In genomic region chr12:75975692-75976091, GRCh38 we compare ENCODE assay signal across 13 cellular contexts. TPM values are rescaled to one million over a fixed set of nuclear protein-coding genes. Genes with fewer than 3 reads are reported as not detected.
DNase-seq lines count a peak whose midpoint lies in the region; ATAC-seq, FAIRE-seq and TF ChIP-seq lines count a peak whose summit lies in the region.
"Had no signal": no experiment of that assay in that cellular context is flagged by ENCODE, and none has a peak within 500 bp of the region (broad histone marks: within the 10 kb centered on the region; RNA-seq: fewer than 3 reads in every experiment).

No MANE protein-coding gene starts in this region.

- FAIRE-seq in K562 (lab: Jason Lieb, UNC): no peak
- FAIRE-seq: H54 had no signal

- H3K27ac Mint-ChIP-seq in activated naive CD8-positive, alpha-beta T cell: peak overlapping the region; percentile 76
- no peak overlapping the region for H3K27ac Mint-ChIP-seq in activated naive CD8-positive, alpha-beta T cell treated with anti-CD3 and anti-CD28 coated beads, Interleukin-2, amount 50 U/mL, for 24 hours

- no peak overlapping the region for H3K4me2 ChIP-seq in K562 (ENCODE audit: insufficient read depth, low read length)
- H3K4me2 ChIP-seq: BLaER1 had no signal

- no peak overlapping the region for H2AFZ ChIP-seq in K562 (ENCODE audit: low read depth, low read length)

- H3K9me3 ChIP-seq in K562 (replicated peaks; ENCODE audit: control insufficient read depth, insufficient read depth, low read depth, low read length): no peaks in the 10 kb centered on the region
- no peaks in the 10 kb centered on the region for H3K9me3 ChIP-seq in SJCRH30 (replicated peaks)
- H3K9me3 ChIP-seq: BLaER1, mucosa of descending colon had no signal

- H3K4me1 ChIP-seq in K562 (replicated peaks in 1 of 2; ENCODE audit: control insufficient read depth in 2 of 2, insufficient read depth in 2 of 2, low read length in 2 of 2): peaks cover 0 to 13% of the 10 kb centered on the region in 2 experiments; a peak in 3 of 5 replicates
- peaks cover 22% of the 10 kb centered on the region for H3K4me1 ChIP-seq in SJCRH30

- WGBS in K562 (ENCODE audit: insufficient coverage, low coverage, missing lambda C conversion rate): 63% methylated on average over 2 of the region's 2 CpGs

- H4K20me1 ChIP-seq in K562 (replicated peaks; ENCODE audit: control insufficient read depth, insufficient read depth, low read length): no peaks in the 10 kb centered on the region
- H4K20me1 ChIP-seq: BLaER1 had no signal

- no peak for TF ChIP-seq CTCF in K562 (IDR thresholded peaks at IDR 0.05 in 2 of 3, conservative IDR thresholded peaks at IDR 0.05 in 1 of 3; ENCODE audit: insufficient read depth in 2 of 3, low read depth in 1 of 3, low read length in 3 of 3)

- no peak for DNase-seq in activated naive CD8-positive, alpha-beta T cell treated with anti-CD3 and anti-CD28 coated beads, Interleukin-2, amount 50 U/mL, for 24 hours
- peak; percentile 41 for DNase-seq in NCI-H69 (lab: John Stamatoyannopoulos, UW)
- DNase-seq in K562 (ENCODE audit: extremely low read depth in 1 of 4, low spot score in 3 of 4): no peak
- DNase-seq in NCI-H82 treated with DMSO at 0.1 percent for 48 hours (lab: John Stamatoyannopoulos, UW; ENCODE audit: unreplicated experiment): no peak
- DNase-seq in SJCRH30: no peak
- DNase-seq: mucosa of descending colon; stimulated activated CD4-positive, alpha-beta T cell treated with anti-CD3 and anti-CD28 coated beads, Interleukin-2, amount 100 ng/mL, for 48 hours; stimulated activated naive CD4-positive, alpha-beta T cell treated with Interleukin-2 at 50 U/mL for 16 hours had no signal

- H3K36me3 ChIP-seq in K562 (ENCODE audit: control insufficient read depth, insufficient read depth, low read length): no peaks in the 10 kb centered on the region
- H3K36me3 ChIP-seq in SJCRH30: no peaks in the 10 kb centered on the region
- H3K36me3 ChIP-seq: BLaER1 had no signal

- POLR2A ChIA-PET in K562 (lab: Yijun Ruan, JAX): interaction anchor here (1.0 kb wide), 1 partner anchor 25 kb away, joined by 3 read pairs; no protein-coding TSS in a partner anchor

- H3K36me3 Mint-ChIP-seq in activated naive CD8-positive, alpha-beta T cell: peaks cover 2% of the 10 kb centered on the region
- peaks cover 16% of the 10 kb centered on the region for H3K36me3 Mint-ChIP-seq in activated naive CD8-positive, alpha-beta T cell treated with anti-CD3 and anti-CD28 coated beads, Interleukin-2, amount 50 U/mL, for 24 hours (ENCODE audit: low read depth)

- TF ChIP-seq EP300 in K562 (IDR thresholded peaks at IDR 0.05; ENCODE audit: low read length): no peak

- peaks cover 5% of the 10 kb centered on the region for H3K9me3 Mint-ChIP-seq in activated naive CD8-positive, alpha-beta T cell (ENCODE audit: low read depth)
- H3K9me3 Mint-ChIP-seq in activated naive CD8-positive, alpha-beta T cell treated with anti-CD3 and anti-CD28 coated beads, Interleukin-2, amount 50 U/mL, for 24 hours: peaks cover 23% of the 10 kb centered on the region

- in situ Hi-C loops in K562 (cut with MboI): no loop called here

- H3K4me3 ChIP-seq in K562 (no peak overlapping the region), SJCRH30 (no peak overlapping the region)
- H3K4me3 ChIP-seq: BLaER1, mucosa of descending colon had no signal

- no peak overlapping the region for H3K4me3 Mint-ChIP-seq in activated naive CD8-positive, alpha-beta T cell
- H3K4me3 Mint-ChIP-seq in activated naive CD8-positive, alpha-beta T cell treated with anti-CD3 and anti-CD28 coated beads, Interleukin-2, amount 50 U/mL, for 24 hours: no peak overlapping the region

- H3K9me1 ChIP-seq in K562 (ENCODE audit: control insufficient read depth, insufficient read depth, low read length): no peaks in the 10 kb centered on the region

- H3K9ac ChIP-seq in K562 (ENCODE audit: insufficient read depth in 1 of 2, low read depth in 2 of 2, low read length in 2 of 2): no peak overlapping the region
- H3K9ac ChIP-seq: BLaER1 had no signal

- no peak for TF ChIP-seq POLR2A in K562 (conservative IDR thresholded peaks at IDR 0.05)

- H3K27me3 ChIP-seq in K562 (ENCODE audit: control insufficient read depth in 2 of 2, insufficient read depth in 2 of 2, low read length in 2 of 2): no peaks in the 10 kb centered on the region
- no peaks in the 10 kb centered on the region for H3K27me3 ChIP-seq in SJCRH30
- H3K27me3 ChIP-seq: BLaER1 had no signal

- H3K27me3 Mint-ChIP-seq in activated naive CD8-positive, alpha-beta T cell: no peaks in the 10 kb centered on the region
- no peaks in the 10 kb centered on the region for H3K27me3 Mint-ChIP-seq in activated naive CD8-positive, alpha-beta T cell treated with anti-CD3 and anti-CD28 coated beads, Interleukin-2, amount 50 U/mL, for 24 hours

- no peak overlapping the region for H3K27ac ChIP-seq in K562 (ENCODE audit: extremely low read depth, low read depth, low read length)
- H3K27ac ChIP-seq in SJCRH30: no peak overlapping the region
- H3K27ac ChIP-seq: BLaER1 had no signal

- no TSS peak for BruUV-seq in K562 (replicated peaks; lab: Mats Ljungman, UMichigan)

- intact Hi-C loops in K562 (cut with micrococcal nuclease): no loop called here

- no peak for ATAC-seq in activated naive CD8-positive, alpha-beta T cell treated with anti-CD3 and anti-CD28 coated beads, Interleukin-2, amount 50 U/mL, for 24 hours
- ATAC-seq in K562 (no peak), GM21423 (IDR thresholded peaks at IDR 0.05; ENCODE audit: unreplicated experiment) (no peak), HG02870 (IDR thresholded peaks at IDR 0.05; ENCODE audit: unreplicated experiment) (no peak)
- ATAC-seq: mucosa of descending colon had no signal

- H3K79me2 ChIP-seq in K562 (ENCODE audit: control insufficient read depth, insufficient read depth, low read length): no peaks in the 10 kb centered on the region

- peaks cover 70% of the 10 kb centered on the region for H3K4me1 Mint-ChIP-seq in activated naive CD8-positive, alpha-beta T cell (ENCODE audit: low read depth)
- H3K4me1 Mint-ChIP-seq in activated naive CD8-positive, alpha-beta T cell treated with anti-CD3 and anti-CD28 coated beads, Interleukin-2, amount 50 U/mL, for 24 hours: peaks cover 86% of the 10 kb centered on the region

- no peak for TF ChIP-seq RAD21 in K562 (CRISPR knock-in tag; conservative IDR thresholded peaks at IDR 0.05 in 1 of 2, IDR thresholded peaks at IDR 0.05 in 1 of 2)

- CTCF ChIA-PET in K562 (lab: Yijun Ruan, JAX; ENCODE audit: low intra/inter-chr PET ratio): no interaction called here

TF ChIP-seq in K562, 482 proteins besides CTCF, POLR2A, EP300 and RAD21:
- TF ChIP-seq ESRRA (IDR thresholded peaks at IDR 0.05; ENCODE audit: borderline replicate concordance, low read depth) (peak; percentile 67), ARID4B (CRISPR knock-in tag; IDR thresholded peaks at IDR 0.05) (no peak), ETV5 (CRISPR knock-in tag; IDR thresholded peaks at IDR 0.05; ENCODE audit: low read depth) (no peak), CBX8 (IDR thresholded peaks at IDR 0.05; ENCODE audit: borderline replicate concordance, extremely low read depth, low read depth, low read length, poor library complexity, severe bottlenecking) (no peak), TRIM28 (IDR thresholded peaks at IDR 0.05) (no peak), EGR1 (conservative IDR thresholded peaks at IDR 0.05) (no peak)

RNA-seq across cellular contexts. Expression of gene PHLDA1, which starts 55.9 kb away (rescaled TPM):
- 3.4 TPM in 2 replicates for total RNA-seq in K562 (2011; cell fraction: chromatin; rRNA removed; ENCODE audit: low replicate concordance)
- 2.1 and 4.5 TPM in 2 replicates for total RNA-seq in K562 (2011; cell fraction: nucleolus; rRNA removed)
- 3.4 and 6.9 TPM in 2 replicates for total RNA-seq in K562 (2011; cell fraction: nucleoplasm; rRNA removed)
- 0.54 and 0.73 TPM in 2 replicates for total RNA-seq in K562 (2014; rRNA removed)
- 0.51 and 0.80 TPM in 2 replicates for total RNA-seq in K562 (2014; rRNA removed; fragmentation: Illumina TruSeq; extraction: Trizol)
- 0.33 and 0.38 TPM in 2 replicates for total RNA-seq in K562 (2015; rRNA removed; fragmentation: Illumina TruSeq; extraction: Trizol)
- 0.81 and 1.6 TPM in 2 replicates for total RNA-seq in K562 (2021)
- polyA plus RNA-seq in K562 (2011; rRNA removed): 2.3 and 2.9 TPM in 2 replicates
- 1.9 and 4.4 TPM in 2 replicates for polyA plus RNA-seq in K562 (2011; cell fraction: cytosol; rRNA removed)
- polyA plus RNA-seq in K562 (2011; cell fraction: nucleus; rRNA removed): 2.0 and 3.7 TPM in 2 replicates
- polyA plus RNA-seq in K562 (2012): 1.1 and 1.7 TPM in 2 replicates
- polyA plus RNA-seq in K562 (2014; fragmentation: Illumina TruSeq; extraction: Trizol): 0.40 and 0.57 TPM in 2 replicates
- under 1 TPM; 0.15 to 0.56 TPM for polyA plus RNA-seq in K562 (2014; fragmentation: Nextera tagmentation; extraction: Ambion mirVana)
- 0.61 and 0.82 TPM in 2 replicates for polyA plus RNA-seq in K562 (2014; rRNA removed)
- 3.0 and 3.2 TPM in 2 replicates for polyA minus RNA-seq in K562 (2011; rRNA and poly(A)+ RNA removed)
- 2.9 and 4.0 TPM in 2 replicates for polyA minus RNA-seq in K562 (2011; cell fraction: cytosol; rRNA and poly(A)+ RNA removed)
- 4.7 and 6.1 TPM in 2 replicates for polyA minus RNA-seq in K562 (2011; cell fraction: nucleus; rRNA and poly(A)+ RNA removed)
- 12.9 and 13.5 TPM in 2 replicates for total RNA-seq in SJCRH30 (2014; rRNA removed; shearing (Covaris generic))
